Comparison of ENCODE assay signal across 2 cellular contexts in the genomic region with DNA sequence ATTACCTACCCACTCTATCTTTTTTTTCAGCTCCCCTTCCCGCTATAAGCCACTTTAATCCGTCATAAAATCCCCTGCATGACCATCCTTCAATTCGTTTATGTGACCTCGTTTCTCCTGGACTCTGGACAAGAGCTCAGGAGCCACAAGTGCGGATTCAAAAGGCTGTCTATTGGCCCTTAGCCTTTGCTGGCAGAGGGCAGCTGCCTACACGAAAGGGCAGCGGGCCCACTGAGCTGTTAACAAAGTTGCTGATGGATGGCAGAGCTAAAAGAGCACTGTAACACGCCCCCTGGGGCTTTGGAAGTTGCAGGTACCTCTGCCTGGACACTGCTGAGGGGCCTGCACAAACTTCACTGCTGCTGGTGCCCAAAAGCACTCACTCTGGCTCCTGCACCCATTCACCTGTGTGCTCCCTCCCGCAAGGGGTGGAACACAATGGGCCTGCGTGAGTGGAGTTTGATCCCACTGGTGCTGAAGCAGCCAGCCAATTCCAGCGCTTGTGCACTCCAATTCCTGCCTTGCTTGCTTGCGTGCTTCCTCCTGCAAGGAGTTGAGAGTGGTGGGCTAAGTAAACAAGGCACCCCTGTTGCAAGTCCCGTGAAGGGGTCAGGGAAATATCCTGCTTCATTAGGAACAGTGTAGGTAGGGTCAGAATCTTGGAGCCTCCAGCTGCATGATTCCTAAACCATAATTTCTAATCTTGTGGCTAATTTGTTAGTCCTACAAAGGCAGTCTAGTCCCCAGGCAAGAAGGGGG.
TF ChIP-seq lines count a peak whose summit lies in the region.

No MANE protein-coding gene starts in this region.

TF ChIP-seq in GM23338, 12 proteins besides CTCF, POLR2A, EP300 and RAD21:
- no peak for TF ChIP-seq POLR2AphosphoS5 (IDR thresholded peaks at IDR 0.05; ENCODE audit: low read depth)
- no peak for TF ChIP-seq EZH2phosphoT487 (IDR thresholded peaks at IDR 0.05; ENCODE audit: unreplicated experiment)
- no peak for TF ChIP-seq NANOG (IDR thresholded peaks at IDR 0.05; ENCODE audit: borderline replicate concordance)
- no peak for TF ChIP-seq ZNF331 (CRISPR knock-in tag; IDR thresholded peaks at IDR 0.05; ENCODE audit: low read depth)
- no peak for TF ChIP-seq EZH2 (IDR thresholded peaks at IDR 0.05; ENCODE audit: low read depth, unreplicated experiment)
- no peak for TF ChIP-seq ZNF114 (CRISPR knock-in tag; IDR thresholded peaks at IDR 0.05)
- TF ChIP-seq JUNB (IDR thresholded peaks at IDR 0.05; ENCODE audit: unreplicated experiment) = no peak
- TF ChIP-seq CREB1 (CRISPR knock-in tag; IDR thresholded peaks at IDR 0.05; ENCODE audit: low read depth) = no peak
- TF ChIP-seq, protein P1, sequence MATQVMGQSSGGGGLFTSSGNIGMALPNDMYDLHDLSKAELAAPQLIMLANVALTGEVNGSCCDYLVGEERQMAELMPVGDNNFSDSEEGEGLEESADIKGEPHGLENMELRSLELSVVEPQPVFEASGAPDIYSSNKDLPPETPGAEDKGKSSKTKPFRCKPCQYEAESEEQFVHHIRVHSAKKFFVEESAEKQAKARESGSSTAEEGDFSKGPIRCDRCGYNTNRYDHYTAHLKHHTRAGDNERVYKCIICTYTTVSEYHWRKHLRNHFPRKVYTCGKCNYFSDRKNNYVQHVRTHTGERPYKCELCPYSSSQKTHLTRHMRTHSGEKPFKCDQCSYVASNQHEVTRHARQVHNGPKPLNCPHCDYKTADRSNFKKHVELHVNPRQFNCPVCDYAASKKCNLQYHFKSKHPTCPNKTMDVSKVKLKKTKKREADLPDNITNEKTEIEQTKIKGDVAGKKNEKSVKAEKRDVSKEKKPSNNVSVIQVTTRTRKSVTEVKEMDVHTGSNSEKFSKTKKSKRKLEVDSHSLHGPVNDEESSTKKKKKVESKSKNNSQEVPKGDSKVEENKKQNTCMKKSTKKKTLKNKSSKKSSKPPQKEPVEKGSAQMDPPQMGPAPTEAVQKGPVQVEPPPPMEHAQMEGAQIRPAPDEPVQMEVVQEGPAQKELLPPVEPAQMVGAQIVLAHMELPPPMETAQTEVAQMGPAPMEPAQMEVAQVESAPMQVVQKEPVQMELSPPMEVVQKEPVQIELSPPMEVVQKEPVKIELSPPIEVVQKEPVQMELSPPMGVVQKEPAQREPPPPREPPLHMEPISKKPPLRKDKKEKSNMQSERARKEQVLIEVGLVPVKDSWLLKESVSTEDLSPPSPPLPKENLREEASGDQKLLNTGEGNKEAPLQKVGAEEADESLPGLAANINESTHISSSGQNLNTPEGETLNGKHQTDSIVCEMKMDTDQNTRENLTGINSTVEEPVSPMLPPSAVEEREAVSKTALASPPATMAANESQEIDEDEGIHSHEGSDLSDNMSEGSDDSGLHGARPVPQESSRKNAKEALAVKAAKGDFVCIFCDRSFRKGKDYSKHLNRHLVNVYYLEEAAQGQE (IDR thresholded peaks at IDR 0.05; ENCODE audit: unreplicated experiment) = no peak
- TF ChIP-seq STAT1 (IDR thresholded peaks at IDR 0.05; ENCODE audit: unreplicated experiment) = no peak
- TF ChIP-seq, protein P2, sequence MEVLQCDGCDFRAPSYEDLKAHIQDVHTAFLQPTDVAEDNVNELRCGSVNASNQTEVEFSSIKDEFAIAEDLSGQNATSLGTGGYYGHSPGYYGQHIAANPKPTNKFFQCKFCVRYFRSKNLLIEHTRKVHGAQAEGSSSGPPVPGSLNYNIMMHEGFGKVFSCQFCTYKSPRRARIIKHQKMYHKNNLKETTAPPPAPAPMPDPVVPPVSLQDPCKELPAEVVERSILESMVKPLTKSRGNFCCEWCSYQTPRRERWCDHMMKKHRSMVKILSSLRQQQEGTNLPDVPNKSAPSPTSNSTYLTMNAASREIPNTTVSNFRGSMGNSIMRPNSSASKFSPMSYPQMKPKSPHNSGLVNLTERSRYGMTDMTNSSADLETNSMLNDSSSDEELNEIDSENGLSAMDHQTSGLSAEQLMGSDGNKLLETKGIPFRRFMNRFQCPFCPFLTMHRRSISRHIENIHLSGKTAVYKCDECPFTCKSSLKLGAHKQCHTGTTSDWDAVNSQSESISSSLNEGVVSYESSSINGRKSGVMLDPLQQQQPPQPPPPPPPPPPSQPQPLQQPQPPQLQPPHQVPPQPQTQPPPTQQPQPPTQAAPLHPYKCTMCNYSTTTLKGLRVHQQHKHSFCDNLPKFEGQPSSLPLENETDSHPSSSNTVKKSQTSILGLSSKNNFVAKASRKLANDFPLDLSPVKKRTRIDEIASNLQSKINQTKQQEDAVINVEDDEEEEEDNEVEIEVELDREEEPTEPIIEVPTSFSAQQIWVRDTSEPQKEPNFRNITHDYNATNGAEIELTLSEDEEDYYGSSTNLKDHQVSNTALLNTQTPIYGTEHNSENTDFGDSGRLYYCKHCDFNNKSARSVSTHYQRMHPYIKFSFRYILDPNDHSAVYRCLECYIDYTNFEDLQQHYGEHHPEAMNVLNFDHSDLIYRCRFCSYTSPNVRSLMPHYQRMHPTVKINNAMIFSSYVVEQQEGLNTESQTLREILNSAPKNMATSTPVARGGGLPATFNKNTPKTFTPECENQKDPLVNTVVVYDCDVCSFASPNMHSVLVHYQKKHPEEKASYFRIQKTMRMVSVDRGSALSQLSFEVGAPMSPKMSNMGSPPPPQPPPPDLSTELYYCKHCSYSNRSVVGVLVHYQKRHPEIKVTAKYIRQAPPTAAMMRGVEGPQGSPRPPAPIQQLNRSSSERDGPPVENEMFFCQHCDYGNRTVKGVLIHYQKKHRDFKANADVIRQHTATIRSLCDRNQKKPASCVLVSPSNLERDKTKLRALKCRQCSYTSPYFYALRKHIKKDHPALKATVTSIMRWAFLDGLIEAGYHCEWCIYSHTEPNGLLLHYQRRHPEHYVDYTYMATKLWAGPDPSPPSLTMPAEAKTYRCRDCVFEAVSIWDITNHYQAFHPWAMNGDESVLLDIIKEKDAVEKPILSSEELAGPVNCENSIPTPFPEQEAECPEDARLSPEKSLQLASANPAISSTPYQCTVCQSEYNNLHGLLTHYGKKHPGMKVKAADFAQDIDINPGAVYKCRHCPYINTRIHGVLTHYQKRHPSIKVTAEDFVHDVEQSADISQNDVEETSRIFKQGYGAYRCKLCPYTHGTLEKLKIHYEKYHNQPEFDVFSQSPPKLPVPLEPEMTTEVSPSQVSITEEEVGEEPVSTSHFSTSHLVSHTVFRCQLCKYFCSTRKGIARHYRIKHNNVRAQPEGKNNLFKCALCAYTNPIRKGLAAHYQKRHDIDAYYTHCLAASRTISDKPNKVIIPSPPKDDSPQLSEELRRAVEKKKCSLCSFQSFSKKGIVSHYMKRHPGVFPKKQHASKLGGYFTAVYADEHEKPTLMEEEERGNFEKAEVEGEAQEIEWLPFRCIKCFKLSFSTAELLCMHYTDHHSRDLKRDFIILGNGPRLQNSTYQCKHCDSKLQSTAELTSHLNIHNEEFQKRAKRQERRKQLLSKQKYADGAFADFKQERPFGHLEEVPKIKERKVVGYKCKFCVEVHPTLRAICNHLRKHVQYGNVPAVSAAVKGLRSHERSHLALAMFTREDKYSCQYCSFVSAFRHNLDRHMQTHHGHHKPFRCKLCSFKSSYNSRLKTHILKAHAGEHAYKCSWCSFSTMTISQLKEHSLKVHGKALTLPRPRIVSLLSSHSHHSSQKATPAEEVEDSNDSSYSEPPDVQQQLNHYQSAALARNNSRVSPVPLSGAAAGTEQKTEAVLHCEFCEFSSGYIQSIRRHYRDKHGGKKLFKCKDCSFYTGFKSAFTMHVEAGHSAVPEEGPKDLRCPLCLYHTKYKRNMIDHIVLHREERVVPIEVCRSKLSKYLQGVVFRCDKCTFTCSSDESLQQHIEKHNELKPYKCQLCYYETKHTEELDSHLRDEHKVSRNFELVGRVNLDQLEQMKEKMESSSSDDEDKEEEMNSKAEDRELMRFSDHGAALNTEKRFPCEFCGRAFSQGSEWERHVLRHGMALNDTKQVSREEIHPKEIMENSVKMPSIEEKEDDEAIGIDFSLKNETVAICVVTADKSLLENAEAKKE (CRISPR knock-in tag; IDR thresholded peaks at IDR 0.05) = no peak
TF ChIP-seq in GM23338: peak in this region for 0.

TF ChIP-seq in H1, 55 proteins besides CTCF, POLR2A, EP300 and RAD21:
- TF ChIP-seq CREB1 (IDR thresholded peaks at IDR 0.05) = no peak
- TF ChIP-seq CTBP2 (IDR thresholded peaks at IDR 0.05; ENCODE audit: borderline replicate concordance, insufficient read depth, insufficient read length, low read length) = no peak
- TF ChIP-seq BCL11A (IDR thresholded peaks at IDR 0.05; ENCODE audit: low read depth in 2 of 2, low read length in 2 of 2) = no peak
- TF ChIP-seq ZNF274 (IDR thresholded peaks at IDR 0.05; ENCODE audit: borderline replicate concordance, extremely low read depth, low read length) = no peak
- TF ChIP-seq TBP (IDR thresholded peaks at IDR 0.05; ENCODE audit: low read depth, low read length) = no peak
- no peak for TF ChIP-seq NRF1 (IDR thresholded peaks at IDR 0.05; ENCODE audit: low read depth, low read length)
- TF ChIP-seq SIN3A (conservative IDR thresholded peaks at IDR 0.05 in 1 of 2, IDR thresholded peaks at IDR 0.05 in 1 of 2; ENCODE audit: low read depth in 1 of 2, low read length in 2 of 2) = no peak
- no peak for TF ChIP-seq RXRA (IDR thresholded peaks at IDR 0.05; ENCODE audit: insufficient read depth, low read depth, low read length)
- TF ChIP-seq TCF12 (IDR thresholded peaks at IDR 0.05; ENCODE audit: low read depth, low read length) = no peak
